Comparison of ENCODE assay signal across 1 cellular context in the genomic region with DNA sequence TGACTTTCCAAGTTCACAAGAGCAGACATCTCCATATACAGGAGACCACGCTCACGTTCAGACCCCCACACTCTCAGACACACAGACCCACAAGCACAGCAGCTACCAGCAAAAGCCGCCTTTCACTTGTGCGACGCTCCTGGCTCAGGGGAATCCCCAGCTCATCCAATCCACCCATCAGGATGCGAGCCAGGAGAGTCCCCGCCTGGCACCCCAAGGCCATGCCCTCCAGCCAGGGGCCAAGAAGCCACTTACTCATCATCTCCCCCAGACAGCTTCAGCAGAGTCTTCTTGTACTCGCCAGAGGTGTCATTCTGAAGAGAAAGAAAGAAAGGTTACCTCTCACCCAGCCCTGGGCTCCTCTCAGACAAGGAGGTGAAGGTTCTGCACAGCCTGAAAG.
TF ChIP-seq lines count a peak whose summit lies in the region.

No MANE protein-coding gene starts in this region.

TF ChIP-seq in GM12878, 131 proteins besides CTCF, POLR2A, EP300 and RAD21:
- TF ChIP-seq SMARCA5 (IDR thresholded peaks at IDR 0.05) (no peak), NFXL1 (IDR thresholded peaks at IDR 0.05; ENCODE audit: borderline replicate concordance) (no peak), SIN3A (IDR thresholded peaks at IDR 0.05; ENCODE audit: low read depth, low read length) (no peak), JUND (IDR thresholded peaks at IDR 0.05; ENCODE audit: low read depth, low read length) (no peak)
- TF ChIP-seq, protein P1, sequence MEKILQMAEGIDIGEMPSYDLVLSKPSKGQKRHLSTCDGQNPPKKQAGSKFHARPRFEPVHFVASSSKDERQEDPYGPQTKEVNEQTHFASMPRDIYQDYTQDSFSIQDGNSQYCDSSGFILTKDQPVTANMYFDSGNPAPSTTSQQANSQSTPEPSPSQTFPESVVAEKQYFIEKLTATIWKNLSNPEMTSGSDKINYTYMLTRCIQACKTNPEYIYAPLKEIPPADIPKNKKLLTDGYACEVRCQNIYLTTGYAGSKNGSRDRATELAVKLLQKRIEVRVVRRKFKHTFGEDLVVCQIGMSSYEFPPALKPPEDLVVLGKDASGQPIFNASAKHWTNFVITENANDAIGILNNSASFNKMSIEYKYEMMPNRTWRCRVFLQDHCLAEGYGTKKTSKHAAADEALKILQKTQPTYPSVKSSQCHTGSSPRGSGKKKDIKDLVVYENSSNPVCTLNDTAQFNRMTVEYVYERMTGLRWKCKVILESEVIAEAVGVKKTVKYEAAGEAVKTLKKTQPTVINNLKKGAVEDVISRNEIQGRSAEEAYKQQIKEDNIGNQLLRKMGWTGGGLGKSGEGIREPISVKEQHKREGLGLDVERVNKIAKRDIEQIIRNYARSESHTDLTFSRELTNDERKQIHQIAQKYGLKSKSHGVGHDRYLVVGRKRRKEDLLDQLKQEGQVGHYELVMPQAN (conservative IDR thresholded peaks at IDR 0.05), result no peak
- TF ChIP-seq, protein P2, sequence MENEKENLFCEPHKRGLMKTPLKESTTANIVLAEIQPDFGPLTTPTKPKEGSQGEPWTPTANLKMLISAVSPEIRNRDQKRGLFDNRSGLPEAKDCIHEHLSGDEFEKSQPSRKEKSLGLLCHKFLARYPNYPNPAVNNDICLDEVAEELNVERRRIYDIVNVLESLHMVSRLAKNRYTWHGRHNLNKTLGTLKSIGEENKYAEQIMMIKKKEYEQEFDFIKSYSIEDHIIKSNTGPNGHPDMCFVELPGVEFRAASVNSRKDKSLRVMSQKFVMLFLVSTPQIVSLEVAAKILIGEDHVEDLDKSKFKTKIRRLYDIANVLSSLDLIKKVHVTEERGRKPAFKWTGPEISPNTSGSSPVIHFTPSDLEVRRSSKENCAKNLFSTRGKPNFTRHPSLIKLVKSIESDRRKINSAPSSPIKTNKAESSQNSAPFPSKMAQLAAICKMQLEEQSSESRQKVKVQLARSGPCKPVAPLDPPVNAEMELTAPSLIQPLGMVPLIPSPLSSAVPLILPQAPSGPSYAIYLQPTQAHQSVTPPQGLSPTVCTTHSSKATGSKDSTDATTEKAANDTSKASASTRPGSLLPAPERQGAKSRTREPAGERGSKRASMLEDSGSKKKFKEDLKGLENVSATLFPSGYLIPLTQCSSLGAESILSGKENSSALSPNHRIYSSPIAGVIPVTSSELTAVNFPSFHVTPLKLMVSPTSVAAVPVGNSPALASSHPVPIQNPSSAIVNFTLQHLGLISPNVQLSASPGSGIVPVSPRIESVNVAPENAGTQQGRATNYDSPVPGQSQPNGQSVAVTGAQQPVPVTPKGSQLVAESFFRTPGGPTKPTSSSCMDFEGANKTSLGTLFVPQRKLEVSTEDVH (IDR thresholded peaks at IDR 0.05; ENCODE audit: low read depth, partially characterized antibody), result no peak
- TF ChIP-seq, protein P3, sequence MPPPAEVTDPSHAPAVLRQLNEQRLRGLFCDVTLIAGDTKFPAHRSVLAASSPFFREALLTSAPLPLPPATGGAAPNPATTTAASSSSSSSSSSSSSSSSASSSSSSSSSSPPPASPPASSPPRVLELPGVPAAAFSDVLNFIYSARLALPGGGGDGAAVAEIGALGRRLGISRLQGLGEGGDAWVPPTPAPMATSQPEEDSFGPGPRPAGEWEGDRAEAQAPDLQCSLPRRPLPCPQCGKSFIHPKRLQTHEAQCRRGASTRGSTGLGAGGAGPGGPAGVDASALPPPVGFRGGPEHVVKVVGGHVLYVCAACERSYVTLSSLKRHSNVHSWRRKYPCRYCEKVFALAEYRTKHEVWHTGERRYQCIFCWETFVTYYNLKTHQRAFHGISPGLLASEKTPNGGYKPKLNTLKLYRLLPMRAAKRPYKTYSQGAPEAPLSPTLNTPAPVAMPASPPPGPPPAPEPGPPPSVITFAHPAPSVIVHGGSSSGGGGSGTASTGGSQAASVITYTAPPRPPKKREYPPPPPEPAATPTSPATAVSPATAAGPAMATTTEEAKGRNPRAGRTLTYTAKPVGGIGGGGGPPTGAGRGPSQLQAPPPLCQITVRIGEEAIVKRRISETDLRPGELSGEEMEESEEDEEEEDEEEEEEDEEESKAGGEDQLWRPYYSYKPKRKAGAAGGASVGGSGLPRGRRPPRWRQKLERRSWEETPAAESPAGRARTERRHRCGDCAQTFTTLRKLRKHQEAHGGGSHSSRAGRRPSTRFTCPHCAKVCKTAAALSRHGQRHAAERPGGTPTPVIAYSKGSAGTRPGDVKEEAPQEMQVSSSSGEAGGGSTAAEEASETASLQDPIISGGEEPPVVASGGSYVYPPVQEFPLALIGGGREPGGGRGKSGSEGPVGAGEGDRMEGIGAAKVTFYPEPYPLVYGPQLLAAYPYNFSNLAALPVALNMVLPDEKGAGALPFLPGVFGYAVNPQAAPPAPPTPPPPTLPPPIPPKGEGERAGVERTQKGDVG (CRISPR knock-in tag; IDR thresholded peaks at IDR 0.05), result no peak
- TF ChIP-seq, protein P4, sequence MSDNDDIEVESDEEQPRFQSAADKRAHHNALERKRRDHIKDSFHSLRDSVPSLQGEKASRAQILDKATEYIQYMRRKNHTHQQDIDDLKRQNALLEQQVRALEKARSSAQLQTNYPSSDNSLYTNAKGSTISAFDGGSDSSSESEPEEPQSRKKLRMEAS (IDR thresholded peaks at IDR 0.05; ENCODE audit: low read depth, low read length), result no peak
